ENCODE assay signal across 17 cellular contexts in genomic region chr3:174329321-174329720, GRCh38.
DNase-seq lines count a peak whose midpoint lies in the region; ATAC-seq and TF ChIP-seq lines count a peak whose summit lies in the region.
"Had no signal": no experiment of that assay in that cellular context is flagged by ENCODE, and none has a peak within 500 bp of the region (broad histone marks: within the 10 kb centered on the region; RNA-seq: fewer than 3 reads in every experiment).

No MANE protein-coding gene starts in this region.

- H3K14ac ChIP-seq in IMR-90 (replicated peaks; ENCODE audit: low read depth, low read length) (no peak overlapping the region), mesenchymal stem cell (ENCODE audit: low read length in 2 of 2) (no peak overlapping the region)

- H3K18ac ChIP-seq in IMR-90 (ENCODE audit: low read depth, low read length) = no peak overlapping the region; the same call in 1 of the 2 replicates
- H3K18ac ChIP-seq in mesenchymal stem cell (ENCODE audit: low read depth in 1 of 2, low read length in 2 of 2) = no peak overlapping the region

- no peaks in the 10 kb centered on the region for H4K20me1 ChIP-seq in IMR-90 (ENCODE audit: insufficient read depth, low read length)

- H3K36me3 ChIP-seq in IMR-90 (ENCODE audit: control insufficient read depth, insufficient read depth, low read length) (no peaks in the 10 kb centered on the region), mesenchymal stem cell (ENCODE audit: control insufficient read depth in 1 of 2, insufficient read depth in 2 of 2, low read depth in 1 of 2, low read length in 2 of 2) (no peaks in the 10 kb centered on the region)
- H3K36me3 ChIP-seq: upper lobe of right lung had no signal

- H4K5ac ChIP-seq in IMR-90 (ENCODE audit: low read depth, low read length) = no peak overlapping the region

- ATAC-seq in IMR-90 (ENCODE audit: low read depth) = peak; percentile 31
- no peak for ATAC-seq in GM21526 (IDR thresholded peaks at IDR 0.05; ENCODE audit: low FRiP score, unreplicated experiment)
- ATAC-seq: activated T-cell treated with anti-CD3 and anti-CD28 coated beads, Interleukin-2, amount 50 U/mL, for 4 hours; stimulated activated effector memory CD8-positive, alpha-beta T cell treated with anti-CD3 and anti-CD28 coated beads, Interleukin-12 subunit alpha, Interleukin-12 subunit beta, amount 100 ng/mL, for 72 hours; upper lobe of right lung had no signal

- H3K4me3 ChIP-seq in AG10803 (ENCODE audit: low read length) (no peak overlapping the region), IMR-90 (ENCODE audit: insufficient read depth, low read depth, low read length) (no peak overlapping the region), astrocyte of the spinal cord (ENCODE audit: low read depth, low read length) (no peak overlapping the region), mesenchymal stem cell (ENCODE audit: insufficient read depth in 1 of 2, low read depth in 1 of 2, low read length in 2 of 2) (peak overlapping the region in 1 of 2 experiments; percentile 58)
- H3K4me3 ChIP-seq: smooth muscle cell, upper lobe of right lung had no signal

- H3K9ac ChIP-seq in IMR-90 (ENCODE audit: low read depth, low read length) = no peak overlapping the region
- peak overlapping the region; percentile 61 for H3K9ac ChIP-seq in mesenchymal stem cell (ENCODE audit: low read length)

- H3K27me3 ChIP-seq in IMR-90 (ENCODE audit: control insufficient read depth, insufficient read depth, low read length) (no peaks in the 10 kb centered on the region), mesenchymal stem cell (ENCODE audit: control insufficient read depth in 1 of 2, insufficient read depth in 1 of 2, low read length in 2 of 2) (no peaks in the 10 kb centered on the region)
- H3K27me3 ChIP-seq: upper lobe of right lung had no signal

- TF ChIP-seq POLR2A in IMR-90 (IDR thresholded peaks at IDR 0.05; ENCODE audit: low read depth, low read length) = no peak

- in situ Hi-C loops in IMR-90 (cut with MboI; ENCODE audit: low sequenced_read_pairs) (no loop called here), astrocyte of the spinal cord (cut with HindIII; ENCODE audit: low sequenced_read_pairs) (no loop called here)

- H2AK5ac ChIP-seq in IMR-90 (ENCODE audit: low read depth, low read length) = no peak overlapping the region
- H2AK5ac ChIP-seq in mesenchymal stem cell (ENCODE audit: low read length, severe bottlenecking) = no peak overlapping the region

- no peak overlapping the region for H2BK15ac ChIP-seq in IMR-90 (ENCODE audit: low read depth, low read length)
- H2BK15ac ChIP-seq in mesenchymal stem cell (ENCODE audit: low read depth, poor library complexity, severe bottlenecking) = no peak overlapping the region

- dilution Hi-C loops in IMR-90 (cut with HindIII; ENCODE audit: low sequenced_read_pairs, unreplicated experiment) = no loop called here

- H3K9me3 ChIP-seq in IMR-90 (ENCODE audit: control insufficient read depth, insufficient read depth, low read length) (no peaks in the 10 kb centered on the region), mesenchymal stem cell (ENCODE audit: control insufficient read depth, low read length) (no peaks in the 10 kb centered on the region)
- H3K9me3 ChIP-seq: upper lobe of right lung had no signal

- TF ChIP-seq CTCF in AG10803 (conservative IDR thresholded peaks at IDR 0.05; ENCODE audit: low read length) = no peak
- TF ChIP-seq CTCF in IMR-90 (conservative IDR thresholded peaks at IDR 0.05; ENCODE audit: low read depth, low read length) = no peak
- TF ChIP-seq CTCF in astrocyte of the spinal cord (IDR thresholded peaks at IDR 0.05; ENCODE audit: low read depth, low read length) = no peak
- TF ChIP-seq CTCF in GM20000 (IDR thresholded peaks at IDR 0.05; ENCODE audit: extremely low read depth, missing control alignments) = no peak

- H2AK9ac ChIP-seq in IMR-90 (replicated peaks; ENCODE audit: low read depth, low read length, poor library complexity) = no peak overlapping the region

- POLR2A ChIA-PET in IMR-90 (lab: Charles Lee; ENCODE audit: unreplicated experiment) = no interaction called here

- WGBS in IMR-90 (ENCODE audit: extremely low coverage in 2 of 2, insufficient read length in 1 of 2), 2 experiments = 80% methylated on average over 1 of the region's 3 CpGs; no CpG with 5 or more reads in 1 of the 2 experiments
- 93% methylated on average over 2 of the region's 3 CpGs for WGBS in mesenchymal stem cell

- H3K4ac ChIP-seq in IMR-90 (ENCODE audit: low read depth, low read length) = no peak overlapping the region
- H3K4ac ChIP-seq in mesenchymal stem cell (ENCODE audit: low read depth in 1 of 2, low read length in 2 of 2) = no peak overlapping the region

- no peak overlapping the region for H3K27ac ChIP-seq in IMR-90 (ENCODE audit: insufficient read depth, low read length)
- no peak overlapping the region for H3K27ac ChIP-seq in mesenchymal stem cell (ENCODE audit: low read length, poor library complexity, severe bottlenecking)
- H3K27ac ChIP-seq: upper lobe of right lung had no signal

- H3K56ac ChIP-seq in IMR-90 (ENCODE audit: extremely low read depth, insufficient read depth, low read length) = no peak overlapping the region

- BruUV-seq in IMR-90 (replicated peaks; lab: Mats Ljungman, UMichigan) = no TSS peak

- H2BK12ac ChIP-seq in mesenchymal stem cell (ENCODE audit: low read length in 2 of 2) = no peak overlapping the region

- H4K91ac ChIP-seq in IMR-90 (ENCODE audit: insufficient read depth, low read depth, low read length) (no peak overlapping the region), mesenchymal stem cell (ENCODE audit: low read length) (no peak overlapping the region)

- no peak overlapping the region for H2AFZ ChIP-seq in IMR-90 (replicated peaks; ENCODE audit: low read length, poor library complexity)
- H2AFZ ChIP-seq in mesenchymal stem cell (ENCODE audit: low read depth, low read length) = no peak overlapping the region

- no peak overlapping the region; a peak in 1 of 4 replicates for H4K8ac ChIP-seq in IMR-90 (ENCODE audit: low read depth in 2 of 2, low read length in 2 of 2)
- H4K8ac ChIP-seq in mesenchymal stem cell (ENCODE audit: low read length) = no peak overlapping the region

- TF ChIP-seq RAD21 in IMR-90 (IDR thresholded peaks at IDR 0.05; ENCODE audit: low read length) = no peak

- H3K4me1 ChIP-seq in IMR-90 (ENCODE audit: control insufficient read depth, insufficient read depth, low read length) (0 out of 2 replicates have a peak, but pooled peaks cover 3% of the 10 kb centered on the region), mesenchymal stem cell (ENCODE audit: control insufficient read depth, insufficient read depth, low read depth, low read length) (no peaks in the 10 kb centered on the region)

- DNase-seq in AG10803 (ENCODE audit: low read depth) = peak; percentile 96
- DNase-seq in IMR-90 = peak; percentile 54
- peak; percentile 49 for DNase-seq in astrocyte of the spinal cord (ENCODE audit: low read depth, low spot score)
- no peak for DNase-seq in mesenchymal stem cell
- no peak for DNase-seq in activated CD8-positive, alpha-beta memory T cell treated with anti-CD3 and anti-CD28 coated beads for 24 hours
- no peak for DNase-seq in central memory CD4-positive, alpha-beta T cell
- no peak for DNase-seq in GM20000 (ENCODE audit: low spot score)
- DNase-seq: activated CD4-positive, alpha-beta T cell treated with anti-CD3 and anti-CD28 coated beads, Interleukin-2, amount 50 U/mL, for 48 hours; activated T-cell treated with anti-CD3 and anti-CD28 coated beads, Interleukin-2, amount 50 U/mL, for 4 hours; hippocampal formation; NCI-H187; NCI-H510A; occipital lobe; upper lobe of right lung had no signal

- CTCF ChIA-PET in IMR-90 (lab: Yijun Ruan, JAX) = interaction anchor here (0.6 kb wide), 1 partner anchor 748 kb away, joined by 4 read pairs; no protein-coding TSS in a partner anchor

- H3K9me1 ChIP-seq in IMR-90 (ENCODE audit: insufficient read depth, low read length) = no peaks in the 10 kb centered on the region

- peak overlapping the region; percentile 15; the same call in 1 of the 2 replicates for H3K4me2 ChIP-seq in IMR-90 (ENCODE audit: low read depth, low read length)
- H3K4me2 ChIP-seq in mesenchymal stem cell (ENCODE audit: low read length, poor library complexity, severe bottlenecking) = no peak overlapping the region
- H3K4me2 ChIP-seq: smooth muscle cell had no signal

- intact Hi-C loops in IMR-90 (cut with micrococcal nuclease) = no loop called here

- H2BK20ac ChIP-seq in IMR-90 (ENCODE audit: low read depth, low read length) = peak overlapping the region; percentile 57; the same call in 1 of the 2 replicates

- H3K79me1 ChIP-seq in IMR-90 (ENCODE audit: low read depth in 1 of 2, low read length in 2 of 2) (no peaks in the 10 kb centered on the region), mesenchymal stem cell (replicated peaks; ENCODE audit: low read length, poor library complexity, severe bottlenecking) (no peaks in the 10 kb centered on the region)

- H3K23ac ChIP-seq in IMR-90 (ENCODE audit: low read depth, low read length) = no peak overlapping the region
- no peak overlapping the region for H3K23ac ChIP-seq in mesenchymal stem cell (ENCODE audit: low read length in 2 of 2)

- peak overlapping the region; percentile 67 for H2BK120ac ChIP-seq in IMR-90 (ENCODE audit: low read depth, low read length)
- H2BK120ac ChIP-seq in mesenchymal stem cell (ENCODE audit: low read depth, low read length) = no peak overlapping the region

- H2BK5ac ChIP-seq in IMR-90 (ENCODE audit: low read depth, low read length, poor library complexity, severe bottlenecking) (peak overlapping the region; percentile 77), mesenchymal stem cell (ENCODE audit: low read depth, low read length, poor library complexity, severe bottlenecking) (no peak overlapping the region)

TF ChIP-seq in IMR-90, 13 proteins besides CTCF, POLR2A, EP300 and RAD21:
- TF ChIP-seq SMC3 (IDR thresholded peaks at IDR 0.05; ENCODE audit: low read depth, low read length) (no peak), BHLHE40 (IDR thresholded peaks at IDR 0.05; ENCODE audit: low read depth, low read length) (no peak), CEBPB (IDR thresholded peaks at IDR 0.05; ENCODE audit: low read depth, low read length) (no peak), ELK1 (IDR thresholded peaks at IDR 0.05; ENCODE audit: borderline replicate concordance, low read depth, low read length) (no peak), FOS (IDR thresholded peaks at IDR 0.05; ENCODE audit: low read depth, low read length) (no peak)

Comparison
In these comparisons a context has a peak if more than half of its experiments do, and no peak if none do; other contexts are left out.
1. DNase-seq: peak in AG10803 (single experiment), IMR-90 (single experiment) and astrocyte of the spinal cord (single experiment); none in mesenchymal stem cell (single experiment), activated CD8-positive, alpha-beta memory T cell treated with anti-CD3 and anti-CD28 coated beads for 24 hours (single experiment), central memory CD4-positive, alpha-beta T cell (single experiment) and GM20000 (single experiment).